8 cellular contexts compared by ENCODE assay signal in genomic region chr1:151281225-151281968, GRCh38. TPM values are rescaled to one million over a fixed set of nuclear protein-coding genes. Genes with fewer than 3 reads are reported as not detected.
DNase-seq lines count a peak whose midpoint lies in the region; ATAC-seq, FAIRE-seq and TF ChIP-seq lines count a peak whose summit lies in the region.

No MANE protein-coding gene starts in this region.

- no peak for TF ChIP-seq CTCF in colonic mucosa (IDR thresholded peaks at IDR 0.05)

- ATAC-seq in HG03457 (IDR thresholded peaks at IDR 0.05; ENCODE audit: unreplicated experiment) = peak; percentile 24

- H3K9me3 ChIP-seq in colonic mucosa = no peaks in the 10 kb centered on the region

- peak overlapping the region; percentile 83 to 95 for H3K9ac ChIP-seq in colonic mucosa (ENCODE audit: low read depth in 2 of 2, low read length in 2 of 2)

- peak; percentile 95 for DNase-seq in Ammon's horn (ENCODE audit: low spot score)
- DNase-seq in GM19239 (ENCODE audit: insufficient read length, low spot score) = peak; percentile 70
- peak; percentile 89 for DNase-seq in NCI-H524 treated with DMSO at 0.1 percent for 48 hours (lab: John Stamatoyannopoulos, UW)
- peak; percentile 98 for DNase-seq in activated CD4-positive, alpha-beta T cell treated with anti-CD3 and anti-CD28 coated beads for 48 hours
- peak; percentile 98 for DNase-seq in colonic mucosa
- DNase-seq in stimulated activated CD4-positive, alpha-beta T cell treated with anti-CD3 and anti-CD28 coated beads, Interleukin-1b, Interleukin-23, amount 100 ng/mL, for 24 hours (ENCODE audit: low read depth in 4 of 4, low spot score in 1 of 4) = peak; percentile 92 to 96 (median 93)

- H3K27me3 ChIP-seq in colonic mucosa (no peaks in the 10 kb centered on the region), layer of hippocampus (ENCODE audit: control insufficient read depth, insufficient read depth, low read length) (no peaks in the 10 kb centered on the region)

- intact Hi-C loops in colonic mucosa (cut with DNase I) = no loop called here

- peak overlapping the region; percentile 92 for H3K4me3 ChIP-seq in colonic mucosa

- peaks cover 4% of the 10 kb centered on the region for H3K4me1 ChIP-seq in colonic mucosa

- H3K27ac ChIP-seq in colonic mucosa = peak overlapping the region; percentile 91
- peak overlapping the region; percentile 98 for H3K27ac ChIP-seq in layer of hippocampus (ENCODE audit: low read depth, low read length)

- no peak for FAIRE-seq in GM19239 (lab: Jason Lieb, UNC)

- H3K36me3 ChIP-seq in colonic mucosa = peaks cover 4% of the 10 kb centered on the region

RNA-seq across cellular contexts. Expression of gene ZNF687, which starts 0.7 kb away (rescaled TPM):
- 10 to 100 TPM; 27.5 to 28.4 TPM for total RNA-seq in colonic mucosa

RNA-seq across cellular contexts. Expression of gene PSMD4, which starts 26.9 kb away (rescaled TPM):
- 100 to 1,000 TPM; 103 to 158 TPM for total RNA-seq in colonic mucosa

RNA-seq across cellular contexts. Expression of gene PI4KB, which starts 45.8 kb away (rescaled TPM):
- total RNA-seq in colonic mucosa = 10 to 100 TPM; 47.2 to 53.5 TPM

Comparison
In these comparisons a context has a peak if more than half of its experiments do, and no peak if none do; other contexts are left out.
1. Peak in every context shown above with its lines: DNase-seq, ATAC-seq, H3K4me3 ChIP-seq and H3K27ac ChIP-seq.